ENCODE assay signal across 9 cellular contexts in the genomic region with DNA sequence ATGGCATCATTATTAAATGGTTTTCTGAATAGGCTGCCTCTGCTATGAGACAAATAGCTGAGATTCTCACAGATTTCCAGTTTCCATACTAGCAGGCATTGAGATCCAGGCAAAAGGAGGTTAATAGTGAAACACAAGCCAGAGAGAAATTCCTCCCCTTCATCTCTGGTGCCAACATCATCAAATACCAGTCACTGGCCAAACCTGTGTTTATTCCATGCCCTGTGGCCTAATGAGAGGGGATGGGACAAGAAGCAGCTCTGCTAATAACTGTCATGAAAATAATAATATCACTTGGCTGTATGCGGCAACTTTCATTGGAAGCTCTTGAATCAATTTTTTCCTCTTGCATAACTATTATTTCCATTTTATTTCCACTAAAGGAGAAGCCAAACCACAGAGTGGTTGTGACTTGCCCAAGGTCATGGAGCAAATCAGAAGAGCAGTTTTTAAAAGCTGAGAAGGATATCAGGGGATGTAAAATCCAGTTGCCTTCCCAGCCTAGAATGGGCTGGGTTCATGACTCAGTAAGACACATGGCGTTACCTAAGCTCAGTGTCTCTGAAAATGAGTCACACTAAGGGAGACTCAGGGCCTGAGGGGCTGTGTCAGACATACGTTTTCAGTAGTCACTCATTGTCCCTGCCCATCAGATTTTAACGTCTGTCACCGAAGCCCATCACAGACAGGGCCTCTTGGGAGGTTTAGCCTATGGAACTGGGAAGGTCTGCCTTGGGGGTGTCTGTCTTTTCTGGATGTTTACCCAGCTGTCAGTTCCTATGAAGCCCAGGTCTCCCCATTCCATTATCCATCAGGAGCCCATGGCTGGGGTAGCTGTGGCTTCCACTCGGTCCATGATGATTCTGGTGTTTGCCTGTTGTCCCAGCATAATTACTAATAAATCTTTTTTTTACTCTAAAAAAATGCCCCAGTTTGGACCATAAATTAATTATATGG.
A peak's percentile ranks its signal among the peaks of the same experiment; 100 is the strongest.
DNase-seq lines count a peak whose midpoint lies in the region; ATAC-seq and TF ChIP-seq lines count a peak whose summit lies in the region.
"Had no signal": no experiment of that assay in that cellular context is flagged by ENCODE, and none has a peak within 500 bp of the region (broad histone marks: within the 10 kb centered on the region; RNA-seq: fewer than 3 reads in every experiment).

No MANE protein-coding gene starts in this region.

- peak; percentile 44 for ATAC-seq in GM19452 (IDR thresholded peaks at IDR 0.05; ENCODE audit: unreplicated experiment)
- peak; percentile 70 for ATAC-seq in IMR-90 (ENCODE audit: low read depth)
- ATAC-seq in stimulated activated naive CD8-positive, alpha-beta T cell treated with anti-CD3 and anti-CD28 coated beads, Interleukin-15, amount 100 ng/mL, for 72 hours, result peak; percentile 71

- H3K14ac ChIP-seq in IMR-90 (replicated peaks; ENCODE audit: low read depth, low read length), result peak overlapping the region; percentile 31
- H3K14ac ChIP-seq in H9 (ENCODE audit: insufficient read depth, low read length), result no peak overlapping the region

- TF ChIP-seq RAD21 in IMR-90 (IDR thresholded peaks at IDR 0.05; ENCODE audit: low read length), result no peak

- H3K4me2 ChIP-seq in IMR-90 (ENCODE audit: low read depth, low read length) (no peak overlapping the region), H9 (ENCODE audit: insufficient read depth, insufficient read length, low read length) (no peak overlapping the region)

- H4K8ac ChIP-seq in IMR-90 (ENCODE audit: low read depth in 2 of 2, low read length in 2 of 2) (peak overlapping the region in 1 of 2 experiments; percentile 8; a peak in 1 of 4 replicates), H9 (replicated peaks; ENCODE audit: insufficient read length, low read depth, low read length) (no peak overlapping the region)

- POLR2A ChIA-PET in IMR-90 (lab: Charles Lee; ENCODE audit: unreplicated experiment), result interaction anchor here (0.6 kb wide), 1 partner anchor 210 kb away, joined by 3 read pairs; no protein-coding TSS in a partner anchor

- no peak for TF ChIP-seq POLR2A in IMR-90 (IDR thresholded peaks at IDR 0.05; ENCODE audit: low read depth, low read length)

- H3K4ac ChIP-seq in IMR-90 (ENCODE audit: low read depth, low read length) (peak overlapping the region; percentile 36; the same call in 1 of the 2 replicates), H9 (ENCODE audit: low read depth, low read length) (no peak overlapping the region)

- H3K4me1 Mint-ChIP-seq in stimulated activated naive CD8-positive, alpha-beta T cell treated with anti-CD3 and anti-CD28 coated beads, Interleukin-15, amount 100 ng/mL, for 72 hours, result peaks cover 20% of the 10 kb centered on the region
- no peaks in the 10 kb centered on the region for H3K4me1 Mint-ChIP-seq in H9

- peak overlapping the region; percentile 36; the same call in 1 of the 2 replicates for H2AK5ac ChIP-seq in IMR-90 (ENCODE audit: low read depth, low read length)
- no peak overlapping the region for H2AK5ac ChIP-seq in H9 (ENCODE audit: insufficient read length, low read length)

- H3K27ac Mint-ChIP-seq in stimulated activated naive CD8-positive, alpha-beta T cell treated with anti-CD3 and anti-CD28 coated beads, Interleukin-15, amount 100 ng/mL, for 72 hours, result no peak overlapping the region
- H3K27ac Mint-ChIP-seq in H9, result no peak overlapping the region

- H3K27me3 Mint-ChIP-seq in stimulated activated naive CD8-positive, alpha-beta T cell treated with anti-CD3 and anti-CD28 coated beads, Interleukin-15, amount 100 ng/mL, for 72 hours, result no peaks in the 10 kb centered on the region
- H3K27me3 Mint-ChIP-seq in H9 (ENCODE audit: low read depth), result no peaks in the 10 kb centered on the region; the same call in 1 of the 2 replicates
- H3K27me3 Mint-ChIP-seq: dendritic cell treated with granulocyte-macrophage colony-stimulating factor and Interleukin-4, amounts not matched to agents 40 ng/mL and 50 ng/mL, for 4 days had no signal

- no peak overlapping the region for H3K4me3 Mint-ChIP-seq in stimulated activated naive CD8-positive, alpha-beta T cell treated with anti-CD3 and anti-CD28 coated beads, Interleukin-15, amount 100 ng/mL, for 72 hours
- no peak overlapping the region for H3K4me3 Mint-ChIP-seq in H9
- H3K4me3 Mint-ChIP-seq: dendritic cell treated with granulocyte-macrophage colony-stimulating factor and Interleukin-4, amounts not matched to agents 40 ng/mL and 50 ng/mL, for 4 days had no signal

- H3K79me1 ChIP-seq in IMR-90 (ENCODE audit: low read depth in 1 of 2, low read length in 2 of 2) (no peaks in the 10 kb centered on the region), H9 (ENCODE audit: insufficient read depth, low read depth, low read length, poor library complexity, severe bottlenecking) (no peaks in the 10 kb centered on the region)

- peaks cover 4% of the 10 kb centered on the region for H3K9me1 ChIP-seq in IMR-90 (ENCODE audit: insufficient read depth, low read length)

- H4K20me1 ChIP-seq in IMR-90 (ENCODE audit: insufficient read depth, low read length) (no peaks in the 10 kb centered on the region), H9 (ENCODE audit: control insufficient read depth, insufficient read depth, insufficient read length) (no peaks in the 10 kb centered on the region)

- H2BK12ac ChIP-seq in H9 (ENCODE audit: insufficient read length, low read depth, low read length), result no peak overlapping the region

- 17% methylated on average over 1 of the region's 6 CpGs; no CpG with 5 or more reads in 1 of the 2 experiments for WGBS in IMR-90 (ENCODE audit: extremely low coverage in 2 of 2, insufficient read length in 1 of 2), 2 experiments
- WGBS in H9 (ENCODE audit: extremely low coverage, insufficient read length, low lambda C conversion rate), result no CpG with 5 or more reads among the region's 6 CpGs

- H3K9me3 ChIP-seq in IMR-90 (ENCODE audit: control insufficient read depth, insufficient read depth, low read length), result no peaks in the 10 kb centered on the region
- no peaks in the 10 kb centered on the region for H3K9me3 ChIP-seq in H9 (ENCODE audit: control insufficient read depth, low read depth, low read length)

- H3K9me3 Mint-ChIP-seq in stimulated activated naive CD8-positive, alpha-beta T cell treated with anti-CD3 and anti-CD28 coated beads, Interleukin-15, amount 100 ng/mL, for 72 hours, result no peaks in the 10 kb centered on the region
- H3K9me3 Mint-ChIP-seq in H9, result no peaks in the 10 kb centered on the region
- H3K9me3 Mint-ChIP-seq: dendritic cell treated with granulocyte-macrophage colony-stimulating factor and Interleukin-4, amounts not matched to agents 40 ng/mL and 50 ng/mL, for 4 days had no signal

- no peak overlapping the region for H3K27ac ChIP-seq in IMR-90 (ENCODE audit: insufficient read depth, low read length)
- H3K27ac ChIP-seq in H9 (ENCODE audit: insufficient read length, low read depth, low read length), result no peak overlapping the region

- H3K56ac ChIP-seq in IMR-90 (ENCODE audit: extremely low read depth, insufficient read depth, low read length) (no peak overlapping the region), H9 (ENCODE audit: insufficient read length, low read depth, low read length) (no peak overlapping the region)

- H2AK9ac ChIP-seq in IMR-90 (replicated peaks; ENCODE audit: low read depth, low read length, poor library complexity), result peak overlapping the region; percentile 26

- no peaks in the 10 kb centered on the region for H3K36me3 ChIP-seq in IMR-90 (ENCODE audit: control insufficient read depth, insufficient read depth, low read length)

- H3K23ac ChIP-seq in IMR-90 (ENCODE audit: low read depth, low read length), result 0 out of 2 replicates have a peak overlapping the region, but pooled peaks have one; percentile 10
- no peak overlapping the region for H3K23ac ChIP-seq in H9 (ENCODE audit: insufficient read length, low read depth, low read length)

- H2AFZ ChIP-seq in IMR-90 (replicated peaks; ENCODE audit: low read length, poor library complexity) (peak overlapping the region; percentile 69), H9 (ENCODE audit: low read length) (no peak overlapping the region)

- intact Hi-C loops in IMR-90 (cut with micrococcal nuclease), result no loop called here

- no peak overlapping the region for H3K18ac ChIP-seq in IMR-90 (ENCODE audit: low read depth, low read length)
- no peak overlapping the region for H3K18ac ChIP-seq in H9 (ENCODE audit: insufficient read length, low read depth, low read length)

- H3K36me3 Mint-ChIP-seq in H9 (ENCODE audit: insufficient read depth in 1 of 3, low read depth in 3 of 3), result no peaks in the 10 kb centered on the region

- H2BK120ac ChIP-seq in IMR-90 (ENCODE audit: low read depth, low read length) (peak overlapping the region; percentile 16; the same call in 1 of the 2 replicates), H9 (ENCODE audit: low read depth, low read length, poor library complexity, severe bottlenecking) (no peak overlapping the region)

- H4K91ac ChIP-seq in IMR-90 (ENCODE audit: insufficient read depth, low read depth, low read length), result no peak overlapping the region
- no peak overlapping the region for H4K91ac ChIP-seq in H9 (ENCODE audit: insufficient read length, low read depth, low read length)

- H3K27me3 ChIP-seq in IMR-90 (ENCODE audit: control insufficient read depth, insufficient read depth, low read length), result no peaks in the 10 kb centered on the region
- no peaks in the 10 kb centered on the region for H3K27me3 ChIP-seq in H9 (ENCODE audit: insufficient read depth, low read length)

- H3K4me1 ChIP-seq in IMR-90 (ENCODE audit: control insufficient read depth, insufficient read depth, low read length), result peaks cover 6% of the 10 kb centered on the region
- no peaks in the 10 kb centered on the region for H3K4me1 ChIP-seq in H9 (ENCODE audit: insufficient read depth, low read length)

- in situ Hi-C loops in IMR-90 (cut with MboI; ENCODE audit: low sequenced_read_pairs), result no loop called here

- no peak overlapping the region for H3T11ph ChIP-seq in H9 (ENCODE audit: low read length)

- DNase-seq in AG09319 (ENCODE audit: extremely low read depth, low read depth) (peak; percentile 70), IMR-90 (peak; percentile 90), fibroblast of gingiva (ENCODE audit: low read depth) (peak; percentile 80), KG1 (lab: John Stamatoyannopoulos, UW) (no peak), OCI-M1 (lab: John Stamatoyannopoulos, UW) (no peak), H9 (no peak)
- no peak for DNase-seq in stimulated activated naive CD8-positive, alpha-beta T cell treated with anti-CD3 and anti-CD28 coated beads, Interleukin-15, amount 100 ng/mL, for 72 hours

- H2BK5ac ChIP-seq in IMR-90 (ENCODE audit: low read depth, low read length, poor library complexity, severe bottlenecking) (no peak overlapping the region), H9 (ENCODE audit: insufficient read length, low read length) (no peak overlapping the region)

- H2BK20ac ChIP-seq in IMR-90 (ENCODE audit: low read depth, low read length) (peak overlapping the region; percentile 27; the same call in 1 of the 2 replicates), H9 (ENCODE audit: low read depth, low read length, poor library complexity, severe bottlenecking) (no peak overlapping the region)

- no TSS peak for BruUV-seq in IMR-90 (replicated peaks; lab: Mats Ljungman, UMichigan)

- dilution Hi-C loops in IMR-90 (cut with HindIII; ENCODE audit: low sequenced_read_pairs, unreplicated experiment), result no loop called here

- H3K23me2 ChIP-seq in H9 (ENCODE audit: insufficient read length, low read depth, low read length, poor library complexity, severe bottlenecking), result no peaks in the 10 kb centered on the region

- H3K4me3 ChIP-seq in IMR-90 (ENCODE audit: insufficient read depth, low read depth, low read length), result no peak overlapping the region

- H4K5ac ChIP-seq in IMR-90 (ENCODE audit: low read depth, low read length) (no peak overlapping the region), H9 (ENCODE audit: insufficient read length, low read depth, low read length) (no peak overlapping the region)

- H2BK15ac ChIP-seq in IMR-90 (ENCODE audit: low read depth, low read length) (no peak overlapping the region; the same call in 2 of the 3 replicates), H9 (ENCODE audit: low read depth, low read length) (no peak overlapping the region)

- no peaks in the 10 kb centered on the region for H3K79me2 ChIP-seq in H9 (ENCODE audit: insufficient read depth, low read length)

- CTCF ChIA-PET in IMR-90 (lab: Yijun Ruan, JAX), result interaction anchor here (1.2 kb wide), 1 partner anchor 330 kb away, joined by 6 read pairs; a partner anchor contains a TSS

- H3K9ac ChIP-seq in IMR-90 (ENCODE audit: low read depth, low read length) (no peak overlapping the region), H9 (ENCODE audit: extremely low read depth, insufficient read length, low read length) (no peak overlapping the region)

- no peak for TF ChIP-seq CTCF in AG09319 (IDR thresholded peaks at IDR 0.05; ENCODE audit: low read depth, low read length)
- TF ChIP-seq CTCF in IMR-90 (conservative IDR thresholded peaks at IDR 0.05; ENCODE audit: low read depth, low read length), result no peak
- no peak for TF ChIP-seq CTCF in H9 (conservative IDR thresholded peaks at IDR 0.05)

Comparison
In these comparisons a context has a peak if more than half of its experiments do, and no peak if none do; other contexts are left out.
1. DNase-seq: peak in AG09319 (single experiment), IMR-90 (single experiment) and fibroblast of gingiva (single experiment); none in stimulated activated naive CD8-positive, alpha-beta T cell treated with anti-CD3 and anti-CD28 coated beads, Interleukin-15, amount 100 ng/mL, for 72 hours (0 of 2), KG1 (single experiment), OCI-M1 (single experiment) and H9 (single experiment).
2. Peak in every context shown above with its lines, with median percentiles within 50 percentile points of each other: ATAC-seq.